In genomic region chr6:31094389-31094881, GRCh38 we compare ENCODE assay signal across 1 cellular context.
TF ChIP-seq lines count a peak whose summit lies in the region.

No MANE protein-coding gene starts in this region.

TF ChIP-seq in GM23338, 12 proteins besides CTCF, POLR2A, EP300 and RAD21 (continued from another document):
- TF ChIP-seq ZNF462 (CRISPR knock-in tag; IDR thresholded peaks at IDR 0.05): no peak
